In genomic region chr22:25159028-25159427, GRCh38 we compare ENCODE assay signal across 17 cellular contexts. TPM values are rescaled to one million over a fixed set of nuclear protein-coding genes. Genes with fewer than 3 reads are reported as not detected.
A peak's percentile ranks its signal among the peaks of the same experiment; 100 is the strongest.
DNase-seq lines count a peak whose midpoint lies in the region; ATAC-seq and TF ChIP-seq lines count a peak whose summit lies in the region.
"Had no signal": no experiment of that assay in that cellular context is flagged by ENCODE, and none has a peak within 500 bp of the region (broad histone marks: within the 10 kb centered on the region; RNA-seq: fewer than 3 reads in every experiment).

No MANE protein-coding gene starts in this region.

- H3K4me3 Mint-ChIP-seq in chondrocyte (ENCODE audit: unreplicated experiment) (no peak overlapping the region), natural killer cell (no peak overlapping the region)
- H3K4me3 Mint-ChIP-seq: activated naive CD8-positive, alpha-beta T cell treated with anti-CD3 and anti-CD28 coated beads, Interleukin-2, amount 10 ng/mL, durations not matched to agents 7 days and 5 days had no signal

- peak; percentile 39 for DNase-seq in BE2C
- peak; percentile 49 for DNase-seq in MG63
- DNase-seq in chondrocyte (ENCODE audit: low spot score) = peak; percentile 72
- DNase-seq in natural killer cell = no peak
- DNase-seq in activated CD4-positive, alpha-beta T cell treated with anti-CD3 and anti-CD28 coated beads, Interleukin-2, amount 50 U/mL, for 1 hour = no peak
- no peak for DNase-seq in DMS53 treated with DMSO at 0.1 percent for 48 hours (lab: John Stamatoyannopoulos, UW; ENCODE audit: unreplicated experiment)
- no peak for DNase-seq in dedifferentiated amniotic fluid mesenchymal stem cell (ENCODE audit: extremely low spot score)
- DNase-seq in DMS153 treated with DMSO at 0.1 percent for 48 hours (lab: John Stamatoyannopoulos, UW; ENCODE audit: unreplicated experiment) = no peak
- DNase-seq: activated naive CD8-positive, alpha-beta T cell treated with anti-CD3 and anti-CD28 coated beads, Interleukin-2, amount 10 ng/mL, durations not matched to agents 7 days and 5 days; AML-193; NCI-H2081 treated with DMSO at 0.1 percent for 48 hours; NCI-H526 treated with DMSO at 0.1 percent for 48 hours; PC-3; stimulated activated CD4-positive, alpha-beta T cell treated with anti-CD3 and anti-CD28 coated beads, Interleukin-4, amount 100 ng/mL, for 24 hours; stimulated activated CD8-positive, alpha-beta memory T cell treated with anti-CD3 and anti-CD28 coated beads, Interleukin-4, amount 100 ng/mL, for 48 hours; testis had no signal

- peak in 2 of 3 donors; percentile 20 to 68 for ATAC-seq in natural killer cell
- ATAC-seq: PC-3 had no signal

- no peaks in the 10 kb centered on the region for H3K9me3 ChIP-seq in BE2C
- no peaks in the 10 kb centered on the region for H3K9me3 ChIP-seq in MG63
- H3K9me3 ChIP-seq: testis had no signal

- TF ChIP-seq CTCF in BE2C (IDR thresholded peaks at IDR 0.05; ENCODE audit: low read depth, low read length) (no peak), chondrocyte (IDR thresholded peaks at IDR 0.05) (peak; percentile 19), natural killer cell (IDR thresholded peaks at IDR 0.05) (no peak)

- H3K27me3 ChIP-seq in BE2C (no peaks in the 10 kb centered on the region), MG63 (no peaks in the 10 kb centered on the region)
- H3K27me3 ChIP-seq: testis had no signal

- intact Hi-C loops in natural killer cell (cut with micrococcal nuclease) = no loop called here

- H3K36me3 ChIP-seq in BE2C = no peaks in the 10 kb centered on the region
- no peaks in the 10 kb centered on the region; the same call in 1 of the 2 replicates for H3K36me3 ChIP-seq in MG63

- H3K27ac Mint-ChIP-seq in chondrocyte (ENCODE audit: unreplicated experiment) (no peak overlapping the region), natural killer cell (no peak overlapping the region)
- H3K27ac Mint-ChIP-seq: activated naive CD8-positive, alpha-beta T cell treated with anti-CD3 and anti-CD28 coated beads, Interleukin-2, amount 10 ng/mL, durations not matched to agents 7 days and 5 days had no signal

- H3K27me3 Mint-ChIP-seq in chondrocyte (ENCODE audit: low read depth) (no peaks in the 10 kb centered on the region), natural killer cell (ENCODE audit: low read depth in 2 of 2) (no peaks in the 10 kb centered on the region)
- H3K27me3 Mint-ChIP-seq: activated naive CD8-positive, alpha-beta T cell treated with anti-CD3 and anti-CD28 coated beads, Interleukin-2, amount 10 ng/mL, durations not matched to agents 7 days and 5 days had no signal

- H3K4me1 ChIP-seq in BE2C = no peaks in the 10 kb centered on the region
- H3K4me1 ChIP-seq: testis had no signal

- no peak overlapping the region for H3K4me3 ChIP-seq in BE2C (ENCODE audit: low read depth, low read length)
- no peak overlapping the region for H3K4me3 ChIP-seq in MG63
- H3K4me3 ChIP-seq: testis had no signal

- H3K36me3 Mint-ChIP-seq in chondrocyte (ENCODE audit: low read depth) (peaks cover 1% of the 10 kb centered on the region), natural killer cell (no peaks in the 10 kb centered on the region)
- H3K36me3 Mint-ChIP-seq: activated naive CD8-positive, alpha-beta T cell treated with anti-CD3 and anti-CD28 coated beads, Interleukin-2, amount 10 ng/mL, durations not matched to agents 7 days and 5 days had no signal

- H3K9me3 Mint-ChIP-seq in chondrocyte (ENCODE audit: low read depth) (no peaks in the 10 kb centered on the region), natural killer cell (no peaks in the 10 kb centered on the region)
- H3K9me3 Mint-ChIP-seq: activated naive CD8-positive, alpha-beta T cell treated with anti-CD3 and anti-CD28 coated beads, Interleukin-2, amount 10 ng/mL, durations not matched to agents 7 days and 5 days had no signal

- peaks cover 22% of the 10 kb centered on the region for H3K4me1 Mint-ChIP-seq in chondrocyte (ENCODE audit: low read depth)
- no peaks in the 10 kb centered on the region for H3K4me1 Mint-ChIP-seq in natural killer cell
- H3K4me1 Mint-ChIP-seq: activated naive CD8-positive, alpha-beta T cell treated with anti-CD3 and anti-CD28 coated beads, Interleukin-2, amount 10 ng/mL, durations not matched to agents 7 days and 5 days had no signal

RNA-seq across cellular contexts. Expression of gene CRYBB3, which starts 40.6 kb away (rescaled TPM):
- not detected for polyA plus RNA-seq in BE2C (2012; ENCODE audit: insufficient read depth, insufficient read length, low read depth)
- total RNA-seq in MG63 (2014; rRNA removed; shearing (Covaris generic); ENCODE audit: low replicate concordance) = 5.1 TPM in 1 of 2 replicates, not detected in the other
- not detected in 3 replicates for total RNA-seq in chondrocyte
- total RNA-seq in natural killer cell = under 1 TPM in 1 of 3 donors, not detected in 2; 0.68 TPM
- total RNA-seq: fibroblast of villous mesenchyme had no signal

Comparison
In these comparisons a context has a peak if more than half of its experiments do, and no peak if none do; other contexts are left out.
1. DNase-seq: peak in BE2C (single experiment), MG63 (single experiment) and chondrocyte (single experiment); none in natural killer cell (single experiment), activated CD4-positive, alpha-beta T cell treated with anti-CD3 and anti-CD28 coated beads, Interleukin-2, amount 50 U/mL, for 1 hour (single experiment), DMS53 treated with DMSO at 0.1 percent for 48 hours (single experiment), dedifferentiated amniotic fluid mesenchymal stem cell (single experiment) and DMS153 treated with DMSO at 0.1 percent for 48 hours (single experiment).